In the genomic region with DNA sequence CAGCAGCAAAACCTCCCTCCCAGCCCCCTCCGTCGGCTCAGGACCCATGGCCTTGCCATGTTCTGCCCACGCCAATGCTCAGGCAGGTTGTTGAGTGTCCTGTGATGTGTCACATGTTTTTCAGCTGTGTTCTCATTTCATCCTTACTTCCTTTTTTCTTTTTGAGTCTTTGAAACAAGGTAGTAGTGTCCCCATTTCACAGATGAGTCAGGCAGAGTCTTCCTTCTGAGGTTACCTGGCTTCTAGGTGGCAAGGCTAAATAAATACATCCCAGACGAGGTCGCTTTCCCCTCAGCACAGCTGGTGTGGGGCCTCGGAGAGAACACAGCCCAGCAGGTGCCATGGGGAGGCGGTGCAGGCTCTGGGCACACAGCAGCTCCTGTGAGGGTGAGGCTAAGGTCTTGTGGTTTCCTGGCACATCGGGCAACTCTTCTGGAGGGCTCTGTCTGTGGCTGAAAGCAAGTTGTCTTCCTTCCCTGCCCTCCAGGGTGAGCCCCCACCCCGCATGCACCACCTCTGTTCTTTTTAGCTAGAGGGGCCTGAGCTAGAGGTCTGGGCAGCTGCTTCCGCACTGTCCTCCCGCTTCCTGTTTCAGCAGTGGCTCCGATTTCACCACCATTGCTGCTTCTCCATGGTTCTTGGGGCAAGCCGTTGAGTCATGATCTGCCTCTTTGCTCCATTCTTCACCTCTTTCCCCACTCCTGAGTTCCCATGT, we compare ENCODE assay signal across 8 cellular contexts. TPM values are rescaled to one million over a fixed set of nuclear protein-coding genes. Genes with fewer than 3 reads are reported as not detected.
DNase-seq lines count a peak whose midpoint lies in the region; ATAC-seq lines count a peak whose summit lies in the region.
"Had no signal": no experiment of that assay in that cellular context is flagged by ENCODE, and none has a peak within 500 bp of the region (broad histone marks: within the 10 kb centered on the region; RNA-seq: fewer than 3 reads in every experiment).

No MANE protein-coding gene starts in this region.

- ATAC-seq in HG03439 (IDR thresholded peaks at IDR 0.05; ENCODE audit: unreplicated experiment) (peak; percentile 46), left cardiac atrium (peak; percentile 23 to 35), GM21737 (IDR thresholded peaks at IDR 0.05; ENCODE audit: unreplicated experiment) (no peak)

- DNase-seq in activated CD8-positive, alpha-beta memory T cell treated with anti-CD3 and anti-CD28 coated beads for 24 hours = peak; percentile 78
- peak; percentile 53 for DNase-seq in left cardiac atrium
- peak; percentile 15 to 18 for DNase-seq in stimulated activated CD8-positive, alpha-beta memory T cell treated with anti-CD3 and anti-CD28 coated beads, Interleukin-15, amount 100 ng/mL, for 4 hours (ENCODE audit: low read depth in 2 of 2)
- DNase-seq in NCI-H774 (lab: John Stamatoyannopoulos, UW) = no peak
- no peak for DNase-seq in NCI-H128 (lab: John Stamatoyannopoulos, UW; ENCODE audit: unreplicated experiment)

- intact Hi-C loops in left cardiac atrium (cut with DNase I) = no loop called here

RNA-seq across cellular contexts. Expression of a gene that starts 15.1 kb away (rescaled TPM):
- total RNA-seq in left cardiac atrium = 1 to 10 TPM; 1.0 to 1.4 TPM
- total RNA-seq: M059J had no signal

RNA-seq across cellular contexts. Expression of a gene that starts 26.7 kb away (rescaled TPM):
- 10 to 100 TPM; 13.6 to 16.6 TPM for total RNA-seq in left cardiac atrium

RNA-seq across cellular contexts. Expression of a gene that starts 42.5 kb away (rescaled TPM):
- total RNA-seq in left cardiac atrium = 100 to 1,000 TPM; 102 to 126 TPM

Comparison
In these comparisons a context has a peak if more than half of its experiments do, and no peak if none do; other contexts are left out.
1. DNase-seq: peak in activated CD8-positive, alpha-beta memory T cell treated with anti-CD3 and anti-CD28 coated beads for 24 hours (single experiment), left cardiac atrium (single experiment) and stimulated activated CD8-positive, alpha-beta memory T cell treated with anti-CD3 and anti-CD28 coated beads, Interleukin-15, amount 100 ng/mL, for 4 hours (2 of 2); none in NCI-H774 (single experiment) and NCI-H128 (single experiment).